ENCODE assay signal across 3 cellular contexts in the genomic region with DNA sequence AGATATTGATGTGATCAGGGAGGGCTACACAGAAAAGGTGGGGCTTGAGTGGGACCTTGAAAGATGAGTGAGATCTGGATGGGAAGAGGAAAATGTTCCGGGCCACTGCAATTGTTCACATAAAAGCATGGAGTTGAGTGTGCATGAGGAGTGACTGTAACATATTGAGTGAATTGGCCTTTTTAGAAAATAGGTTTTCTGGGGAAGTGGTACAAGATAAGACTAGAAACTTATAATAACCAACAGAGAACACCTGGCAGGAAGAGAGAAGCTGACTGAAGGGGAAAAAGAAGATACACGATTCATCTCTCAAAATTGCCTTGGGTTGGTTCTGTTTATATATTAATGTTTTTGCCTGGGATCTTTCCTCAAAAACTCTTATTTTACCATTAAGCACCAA.
TF ChIP-seq lines count a peak whose summit lies in the region.

No MANE protein-coding gene starts in this region.

TF ChIP-seq in GM12891, 5 proteins besides CTCF, POLR2A, EP300 and RAD21 (continued from another document):
- TF ChIP-seq PAX5 (IDR thresholded peaks at IDR 0.05; ENCODE audit: insufficient read depth, low read length, severe bottlenecking) (no peak), TAF1 (IDR thresholded peaks at IDR 0.05; ENCODE audit: low read depth, low read length) (no peak)

TF ChIP-seq in GM12878, 131 proteins besides CTCF, POLR2A, EP300 and RAD21 (continued from another document):
- peak in 1 of 2 experiments; percentile 24; a peak in 1 of 4 replicates for TF ChIP-seq IKZF2 (IDR thresholded peaks at IDR 0.05)
- 0 out of 2 replicates have a peak, but pooled peaks have one; percentile 20 for TF ChIP-seq SPI1 (IDR thresholded peaks at IDR 0.05; ENCODE audit: borderline replicate concordance, insufficient read depth, low read depth, low read length)
- peak; percentile 39; the same call in 1 of the 2 replicates for TF ChIP-seq NFIC (IDR thresholded peaks at IDR 0.05; ENCODE audit: low read depth, low read length)
- TF ChIP-seq RBBP5 (conservative IDR thresholded peaks at IDR 0.05), result no peak
- TF ChIP-seq ATF2 (IDR thresholded peaks at IDR 0.05; ENCODE audit: low read length), result peak; percentile 16; the same call in 1 of the 2 replicates
- 0 out of 2 replicates have a peak, but pooled peaks have one; percentile 23 for TF ChIP-seq EED (IDR thresholded peaks at IDR 0.05; ENCODE audit: low read depth)
- TF ChIP-seq, protein P1, sequence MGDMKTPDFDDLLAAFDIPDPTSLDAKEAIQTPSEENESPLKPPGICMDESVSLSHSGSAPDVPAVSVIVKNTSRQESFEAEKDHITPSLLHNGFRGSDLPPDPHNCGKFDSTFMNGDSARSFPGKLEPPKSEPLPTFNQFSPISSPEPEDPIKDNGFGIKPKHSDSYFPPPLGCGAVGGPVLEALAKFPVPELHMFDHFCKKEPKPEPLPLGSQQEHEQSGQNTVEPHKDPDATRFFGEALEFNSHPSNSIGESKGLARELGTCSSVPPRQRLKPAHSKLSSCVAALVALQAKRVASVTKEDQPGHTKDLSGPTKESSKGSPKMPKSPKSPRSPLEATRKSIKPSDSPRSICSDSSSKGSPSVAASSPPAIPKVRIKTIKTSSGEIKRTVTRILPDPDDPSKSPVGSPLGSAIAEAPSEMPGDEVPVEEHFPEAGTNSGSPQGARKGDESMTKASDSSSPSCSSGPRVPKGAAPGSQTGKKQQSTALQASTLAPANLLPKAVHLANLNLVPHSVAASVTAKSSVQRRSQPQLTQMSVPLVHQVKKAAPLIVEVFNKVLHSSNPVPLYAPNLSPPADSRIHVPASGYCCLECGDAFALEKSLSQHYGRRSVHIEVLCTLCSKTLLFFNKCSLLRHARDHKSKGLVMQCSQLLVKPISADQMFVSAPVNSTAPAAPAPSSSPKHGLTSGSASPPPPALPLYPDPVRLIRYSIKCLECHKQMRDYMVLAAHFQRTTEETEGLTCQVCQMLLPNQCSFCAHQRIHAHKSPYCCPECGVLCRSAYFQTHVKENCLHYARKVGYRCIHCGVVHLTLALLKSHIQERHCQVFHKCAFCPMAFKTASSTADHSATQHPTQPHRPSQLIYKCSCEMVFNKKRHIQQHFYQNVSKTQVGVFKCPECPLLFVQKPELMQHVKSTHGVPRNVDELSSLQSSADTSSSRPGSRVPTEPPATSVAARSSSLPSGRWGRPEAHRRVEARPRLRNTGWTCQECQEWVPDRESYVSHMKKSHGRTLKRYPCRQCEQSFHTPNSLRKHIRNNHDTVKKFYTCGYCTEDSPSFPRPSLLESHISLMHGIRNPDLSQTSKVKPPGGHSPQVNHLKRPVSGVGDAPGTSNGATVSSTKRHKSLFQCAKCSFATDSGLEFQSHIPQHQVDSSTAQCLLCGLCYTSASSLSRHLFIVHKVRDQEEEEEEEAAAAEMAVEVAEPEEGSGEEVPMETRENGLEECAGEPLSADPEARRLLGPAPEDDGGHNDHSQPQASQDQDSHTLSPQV (IDR thresholded peaks at IDR 0.05), result 0 out of 2 replicates have a peak, but pooled peaks have one; percentile 40
- TF ChIP-seq RAD51 (IDR thresholded peaks at IDR 0.05), result no peak

TF ChIP-seq in WTC11, 78 proteins besides CTCF, POLR2A, EP300 and RAD21 (continued from another document):
- TF ChIP-seq AFF4 (CRISPR knock-in tag; IDR thresholded peaks at IDR 0.05; ENCODE audit: borderline replicate concordance) (no peak), ATF6 (CRISPR knock-in tag; IDR thresholded peaks at IDR 0.05) (no peak), FOXK1 (CRISPR knock-in tag; IDR thresholded peaks at IDR 0.05) (no peak), PRRX2 (CRISPR knock-in tag; IDR thresholded peaks at IDR 0.05) (no peak), IRF1 (CRISPR knock-in tag; IDR thresholded peaks at IDR 0.05) (no peak), RELA (CRISPR knock-in tag; IDR thresholded peaks at IDR 0.05; ENCODE audit: borderline replicate concordance) (no peak), MLX (CRISPR knock-in tag; IDR thresholded peaks at IDR 0.05) (no peak), FOXJ3 (CRISPR knock-in tag; IDR thresholded peaks at IDR 0.05; ENCODE audit: borderline replicate concordance) (no peak), MXD4 (CRISPR knock-in tag; IDR thresholded peaks at IDR 0.05; ENCODE audit: borderline replicate concordance) (no peak), NFE2L1 (CRISPR knock-in tag; IDR thresholded peaks at IDR 0.05) (no peak), HMGA2 (CRISPR knock-in tag; IDR thresholded peaks at IDR 0.05) (no peak)
- TF ChIP-seq, protein P2, sequence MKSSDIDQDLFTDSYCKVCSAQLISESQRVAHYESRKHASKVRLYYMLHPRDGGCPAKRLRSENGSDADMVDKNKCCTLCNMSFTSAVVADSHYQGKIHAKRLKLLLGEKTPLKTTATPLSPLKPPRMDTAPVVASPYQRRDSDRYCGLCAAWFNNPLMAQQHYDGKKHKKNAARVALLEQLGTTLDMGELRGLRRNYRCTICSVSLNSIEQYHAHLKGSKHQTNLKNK (CRISPR knock-in tag; IDR thresholded peaks at IDR 0.05), result no peak
- TF ChIP-seq, protein P3, sequence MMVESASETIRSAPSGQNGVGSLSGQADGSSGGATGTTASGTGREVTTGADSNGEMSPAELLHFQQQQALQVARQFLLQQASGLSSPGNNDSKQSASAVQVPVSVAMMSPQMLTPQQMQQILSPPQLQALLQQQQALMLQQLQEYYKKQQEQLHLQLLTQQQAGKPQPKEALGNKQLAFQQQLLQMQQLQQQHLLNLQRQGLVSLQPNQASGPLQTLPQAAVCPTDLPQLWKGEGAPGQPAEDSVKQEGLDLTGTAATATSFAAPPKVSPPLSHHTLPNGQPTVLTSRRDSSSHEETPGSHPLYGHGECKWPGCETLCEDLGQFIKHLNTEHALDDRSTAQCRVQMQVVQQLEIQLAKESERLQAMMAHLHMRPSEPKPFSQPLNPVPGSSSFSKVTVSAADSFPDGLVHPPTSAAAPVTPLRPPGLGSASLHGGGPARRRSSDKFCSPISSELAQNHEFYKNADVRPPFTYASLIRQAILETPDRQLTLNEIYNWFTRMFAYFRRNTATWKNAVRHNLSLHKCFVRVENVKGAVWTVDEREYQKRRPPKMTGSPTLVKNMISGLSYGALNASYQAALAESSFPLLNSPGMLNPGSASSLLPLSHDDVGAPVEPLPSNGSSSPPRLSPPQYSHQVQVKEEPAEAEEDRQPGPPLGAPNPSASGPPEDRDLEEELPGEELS (CRISPR knock-in tag; IDR thresholded peaks at IDR 0.05), result no peak
- TF ChIP-seq, protein P4, sequence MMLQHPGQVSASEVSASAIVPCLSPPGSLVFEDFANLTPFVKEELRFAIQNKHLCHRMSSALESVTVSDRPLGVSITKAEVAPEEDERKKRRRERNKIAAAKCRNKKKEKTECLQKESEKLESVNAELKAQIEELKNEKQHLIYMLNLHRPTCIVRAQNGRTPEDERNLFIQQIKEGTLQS (CRISPR knock-in tag; conservative IDR thresholded peaks at IDR 0.05), result no peak
- TF ChIP-seq, protein P5, sequence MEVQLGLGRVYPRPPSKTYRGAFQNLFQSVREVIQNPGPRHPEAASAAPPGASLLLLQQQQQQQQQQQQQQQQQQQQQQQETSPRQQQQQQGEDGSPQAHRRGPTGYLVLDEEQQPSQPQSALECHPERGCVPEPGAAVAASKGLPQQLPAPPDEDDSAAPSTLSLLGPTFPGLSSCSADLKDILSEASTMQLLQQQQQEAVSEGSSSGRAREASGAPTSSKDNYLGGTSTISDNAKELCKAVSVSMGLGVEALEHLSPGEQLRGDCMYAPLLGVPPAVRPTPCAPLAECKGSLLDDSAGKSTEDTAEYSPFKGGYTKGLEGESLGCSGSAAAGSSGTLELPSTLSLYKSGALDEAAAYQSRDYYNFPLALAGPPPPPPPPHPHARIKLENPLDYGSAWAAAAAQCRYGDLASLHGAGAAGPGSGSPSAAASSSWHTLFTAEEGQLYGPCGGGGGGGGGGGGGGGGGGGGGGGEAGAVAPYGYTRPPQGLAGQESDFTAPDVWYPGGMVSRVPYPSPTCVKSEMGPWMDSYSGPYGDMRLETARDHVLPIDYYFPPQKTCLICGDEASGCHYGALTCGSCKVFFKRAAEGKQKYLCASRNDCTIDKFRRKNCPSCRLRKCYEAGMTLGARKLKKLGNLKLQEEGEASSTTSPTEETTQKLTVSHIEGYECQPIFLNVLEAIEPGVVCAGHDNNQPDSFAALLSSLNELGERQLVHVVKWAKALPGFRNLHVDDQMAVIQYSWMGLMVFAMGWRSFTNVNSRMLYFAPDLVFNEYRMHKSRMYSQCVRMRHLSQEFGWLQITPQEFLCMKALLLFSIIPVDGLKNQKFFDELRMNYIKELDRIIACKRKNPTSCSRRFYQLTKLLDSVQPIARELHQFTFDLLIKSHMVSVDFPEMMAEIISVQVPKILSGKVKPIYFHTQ (CRISPR knock-in tag; IDR thresholded peaks at IDR 0.05), result no peak
